28 cellular contexts compared by ENCODE assay signal in genomic region chr21:15874610-15875009, GRCh38.
"Had no signal": no experiment of that assay in that cellular context is flagged by ENCODE, and none has a peak within 500 bp of the region (broad histone marks: within the 10 kb centered on the region; RNA-seq: fewer than 3 reads in every experiment).

No MANE protein-coding gene starts in this region.

- H3K9me3 Mint-ChIP-seq: activated CD4-positive, alpha-beta memory T cell treated with anti-CD3 and anti-CD28 coated beads for 36 hours; activated naive CD8-positive, alpha-beta T cell treated with anti-CD3 and anti-CD28 coated beads, Interleukin-2, amount 50 U/mL, for 24 hours; effector memory CD8-positive, alpha-beta T cell; neural progenitor cell had no signal

- H3K4me3 Mint-ChIP-seq: activated CD4-positive, alpha-beta memory T cell treated with anti-CD3 and anti-CD28 coated beads for 36 hours; activated naive CD8-positive, alpha-beta T cell treated with anti-CD3 and anti-CD28 coated beads, Interleukin-2, amount 50 U/mL, for 24 hours; effector memory CD8-positive, alpha-beta T cell; naive thymus-derived CD4-positive, alpha-beta T cell; neural progenitor cell; stimulated activated naive B cell treated with anti-CD40 and anti-IgM and Interleukin-4, amounts not matched to agents 10 μg/mL and 1 μg/mL and 100 μg/mL, for 72 hours; T-helper 17 cell had no signal

- ATAC-seq: activated naive CD8-positive, alpha-beta T cell treated with anti-CD3 and anti-CD28 coated beads, Interleukin-2, amount 50 U/mL, for 24 hours; effector memory CD8-positive, alpha-beta T cell; heart right ventricle; left lobe of liver; lower lobe of right lung; naive thymus-derived CD4-positive, alpha-beta T cell; sciatic nerve; stimulated activated naive B cell treated with anti-CD40 and anti-IgM and Interleukin-4, amounts not matched to agents 10 μg/mL and 1 μg/mL and 100 μg/mL, for 72 hours; T-helper 17 cell had no signal

- H3K27me3 Mint-ChIP-seq: activated CD4-positive, alpha-beta memory T cell treated with anti-CD3 and anti-CD28 coated beads for 36 hours; activated naive CD8-positive, alpha-beta T cell treated with anti-CD3 and anti-CD28 coated beads, Interleukin-2, amount 50 U/mL, for 24 hours; effector memory CD8-positive, alpha-beta T cell; naive thymus-derived CD4-positive, alpha-beta T cell; stimulated activated naive B cell treated with anti-CD40 and anti-IgM and Interleukin-4, amounts not matched to agents 10 μg/mL and 1 μg/mL and 100 μg/mL, for 72 hours; T-helper 17 cell had no signal

- H3K4me3 ChIP-seq: colonic mucosa, dorsolateral prefrontal cortex, esophagus squamous epithelium, heart right ventricle, lower lobe of right lung, neural progenitor cell, smooth muscle cell, testis, uterus had no signal

- H3K4me1 Mint-ChIP-seq: activated naive CD8-positive, alpha-beta T cell treated with anti-CD3 and anti-CD28 coated beads, Interleukin-2, amount 50 U/mL, for 24 hours; naive thymus-derived CD4-positive, alpha-beta T cell; neural progenitor cell; T-helper 17 cell had no signal

- DNase-seq: activated CD4-positive, alpha-beta memory T cell treated with anti-CD3 and anti-CD28 coated beads for 36 hours; activated CD4-positive, alpha-beta T cell treated with anti-CD3 and anti-CD28 coated beads for 4 hours; activated CD4-positive, CD25-positive, alpha-beta regulatory T cell; activated effector memory CD4-positive, alpha-beta T cell treated with anti-CD3 and anti-CD28 coated beads, Interleukin-2, amount 50 U/mL, for 16 hours; activated naive CD4-positive, alpha-beta T cell treated with anti-CD3 and anti-CD28 coated beads, Interleukin-2, amount 50 U/mL, for 16 hours; activated naive CD8-positive, alpha-beta T cell treated with anti-CD3 and anti-CD28 coated beads, Interleukin-2, amount 50 U/mL, for 24 hours; aorta; brain microvascular endothelial cell; central memory CD4-positive, alpha-beta T cell; colonic mucosa; dorsolateral prefrontal cortex; effector memory CD8-positive, alpha-beta T cell; esophagus squamous epithelium; foreskin fibroblast; heart right ventricle; kidney; lower lobe of right lung; naive thymus-derived CD4-positive, alpha-beta T cell; stimulated activated CD4-positive, alpha-beta T cell treated with anti-CD3 and anti-CD28 coated beads, Interleukin-15, amount 100 ng/mL, for 24 hours; stimulated activated CD8-positive, alpha-beta memory T cell treated with anti-CD3 and anti-CD28 coated beads, Interleukin-4, amount 100 ng/mL, for 48 hours; stimulated activated naive B cell treated with anti-CD40 and anti-IgM and Interleukin-4, amounts not matched to agents 10 μg/mL and 1 μg/mL and 100 μg/mL, for 72 hours; T-helper 17 cell; testis; uterus had no signal

- H3K27ac ChIP-seq: brain microvascular endothelial cell, colonic mucosa, dorsolateral prefrontal cortex, esophagus squamous epithelium, heart right ventricle, lower lobe of right lung, neural progenitor cell, testis, uterus had no signal

- H3K27ac Mint-ChIP-seq: activated CD4-positive, alpha-beta memory T cell treated with anti-CD3 and anti-CD28 coated beads for 36 hours; activated naive CD8-positive, alpha-beta T cell treated with anti-CD3 and anti-CD28 coated beads, Interleukin-2, amount 50 U/mL, for 24 hours; effector memory CD8-positive, alpha-beta T cell; naive thymus-derived CD4-positive, alpha-beta T cell; neural progenitor cell; stimulated activated naive B cell treated with anti-CD40 and anti-IgM and Interleukin-4, amounts not matched to agents 10 μg/mL and 1 μg/mL and 100 μg/mL, for 72 hours; T-helper 17 cell had no signal
